ENCODE assay signal across 26 cellular contexts in genomic region chr7:20288036-20288435, GRCh38. TPM values are rescaled to one million over a fixed set of nuclear protein-coding genes. Genes with fewer than 3 reads are reported as not detected.
"Had no signal": no experiment of that assay in that cellular context is flagged by ENCODE, and none has a peak within 500 bp of the region (broad histone marks: within the 10 kb centered on the region; RNA-seq: fewer than 3 reads in every experiment).

No MANE protein-coding gene starts in this region.

- H3K4me3 Mint-ChIP-seq: activated B cell treated with CpG ODN at 0.5 μM for 24 hours; activated CD4-positive, alpha-beta memory T cell treated with anti-CD3 and anti-CD28 coated beads for 36 hours; activated CD4-positive, alpha-beta T cell treated with anti-CD3 and anti-CD28 coated beads, Interleukin-2, amount 10 ng/mL, durations not matched to agents 24 days and 14 days; activated naive CD4-positive, alpha-beta T cell treated with anti-CD3 and anti-CD28 coated beads for 36 hours; activated naive CD8-positive, alpha-beta T cell; activated T-helper 17 cell treated with anti-CD3 and anti-CD28 coated beads, Interleukin-2, amount 50 U/mL, for 72 hours; T-cell had no signal

- H3K36me3 ChIP-seq: breast epithelium had no signal

- H3K27ac Mint-ChIP-seq: activated B cell treated with CpG ODN at 0.5 μM for 24 hours; activated CD4-positive, alpha-beta memory T cell treated with anti-CD3 and anti-CD28 coated beads for 36 hours; activated CD4-positive, alpha-beta T cell treated with anti-CD3 and anti-CD28 coated beads, Interleukin-2, amount 10 ng/mL, durations not matched to agents 24 days and 14 days; activated naive CD4-positive, alpha-beta T cell treated with anti-CD3 and anti-CD28 coated beads for 36 hours; activated naive CD8-positive, alpha-beta T cell; activated T-helper 17 cell treated with anti-CD3 and anti-CD28 coated beads, Interleukin-2, amount 50 U/mL, for 72 hours; T-cell had no signal

- H3K4me3 ChIP-seq: breast epithelium had no signal

- H3K9me3 ChIP-seq: breast epithelium had no signal

- DNase-seq: activated B cell treated with CpG ODN at 0.5 μM for 24 hours; activated CD4-positive, alpha-beta memory T cell treated with anti-CD3 and anti-CD28 coated beads for 36 hours; activated CD4-positive, alpha-beta T cell treated with anti-CD3 and anti-CD28 coated beads for 1 hour; activated CD4-positive, alpha-beta T cell treated with anti-CD3 and anti-CD28 coated beads, Interleukin-2, amount 10 ng/mL, durations not matched to agents 24 days and 14 days; activated CD8-positive, alpha-beta memory T cell treated with anti-CD3 and anti-CD28 coated beads for 24 hours; activated gamma-delta T cell; activated naive CD4-positive, alpha-beta T cell treated with anti-CD3 and anti-CD28 coated beads for 36 hours; activated T-cell treated with anti-CD3 and anti-CD28 coated beads, Interleukin-2, amount 50 U/mL, for 48 hours; amygdala; caudate nucleus; Karpas-422; MM.1S; NCI-H1105 treated with DMSO at 0.1 percent for 48 hours; NCI-H146; NCI-H1930; NCI-H2171 treated with DMSO at 0.1 percent for 48 hours; NCI-H345; NCI-H510A; PC-3; SHP77; T-cell; T-helper 2 cell; T1000 had no signal

- H3K4me1 ChIP-seq: breast epithelium had no signal

- H3K27ac ChIP-seq: breast epithelium had no signal

- H3K36me3 Mint-ChIP-seq: activated CD4-positive, alpha-beta memory T cell treated with anti-CD3 and anti-CD28 coated beads for 36 hours; activated naive CD8-positive, alpha-beta T cell; T-cell had no signal

- H3K27me3 ChIP-seq: breast epithelium had no signal

- H3K4me1 Mint-ChIP-seq: activated CD4-positive, alpha-beta T cell treated with anti-CD3 and anti-CD28 coated beads, Interleukin-2, amount 10 ng/mL, durations not matched to agents 24 days and 14 days; T-cell had no signal

- H3K9me3 Mint-ChIP-seq: activated B cell treated with CpG ODN at 0.5 μM for 24 hours; activated CD4-positive, alpha-beta memory T cell treated with anti-CD3 and anti-CD28 coated beads for 36 hours; activated CD4-positive, alpha-beta T cell treated with anti-CD3 and anti-CD28 coated beads, Interleukin-2, amount 10 ng/mL, durations not matched to agents 24 days and 14 days; activated naive CD4-positive, alpha-beta T cell treated with anti-CD3 and anti-CD28 coated beads for 36 hours; activated T-helper 17 cell treated with anti-CD3 and anti-CD28 coated beads, Interleukin-2, amount 50 U/mL, for 72 hours; T-cell had no signal

- H3K27me3 Mint-ChIP-seq: activated B cell treated with CpG ODN at 0.5 μM for 24 hours; activated CD4-positive, alpha-beta T cell treated with anti-CD3 and anti-CD28 coated beads, Interleukin-2, amount 10 ng/mL, durations not matched to agents 24 days and 14 days; activated naive CD8-positive, alpha-beta T cell; activated T-helper 17 cell treated with anti-CD3 and anti-CD28 coated beads, Interleukin-2, amount 50 U/mL, for 72 hours; T-cell had no signal

- ATAC-seq: activated T-helper 17 cell treated with anti-CD3 and anti-CD28 coated beads, Interleukin-2, amount 50 U/mL, for 72 hours; PC-3; T-cell had no signal

RNA-seq across cellular contexts. Expression of gene ITGB8, which starts 42.7 kb away (rescaled TPM):
- total RNA-seq: activated CD4-positive, alpha-beta memory T cell treated with anti-CD3 and anti-CD28 coated beads for 36 hours; activated CD4-positive, alpha-beta T cell treated with anti-CD3 and anti-CD28 coated beads, Interleukin-2, amount 10 ng/mL, durations not matched to agents 24 days and 14 days; activated naive CD4-positive, alpha-beta T cell treated with anti-CD3 and anti-CD28 coated beads for 36 hours had no signal
